24 cellular contexts compared by ENCODE assay signal in genomic region chr17:16121915-16122314, GRCh38.
"Had no signal": no experiment of that assay in that cellular context is flagged by ENCODE, and none has a peak within 500 bp of the region (broad histone marks: within the 10 kb centered on the region; RNA-seq: fewer than 3 reads in every experiment).

No MANE protein-coding gene starts in this region.

- ATAC-seq: activated CD8-positive, alpha-beta T cell treated with anti-CD3 and anti-CD28 coated beads for 36 hours; body of pancreas; lower lobe of right lung; right cardiac atrium; stimulated activated naive CD8-positive, alpha-beta T cell treated with anti-CD3 and anti-CD28 coated beads, Interleukin-15, amount 100 ng/mL, for 72 hours had no signal

- H3K9me3 ChIP-seq: body of pancreas, esophagus muscularis mucosa, lower lobe of right lung, suprapubic skin, transverse colon had no signal

- H3K4me1 Mint-ChIP-seq: activated B cell treated with CpG ODN at 0.5 μM for 24 hours; activated naive CD8-positive, alpha-beta T cell treated with anti-CD3 and anti-CD28 coated beads, Interleukin-2, amount 10 ng/mL, durations not matched to agents 7 days and 5 days; mesothelial cell of epicardium; stimulated activated naive CD8-positive, alpha-beta T cell treated with anti-CD3 and anti-CD28 coated beads, Interleukin-15, amount 100 ng/mL, for 72 hours had no signal

- H3K27ac Mint-ChIP-seq: activated B cell treated with CpG ODN at 0.5 μM for 24 hours; activated CD8-positive, alpha-beta T cell treated with anti-CD3 and anti-CD28 coated beads for 36 hours; activated naive CD8-positive, alpha-beta T cell treated with anti-CD3 and anti-CD28 coated beads, Interleukin-2, amount 10 ng/mL, durations not matched to agents 7 days and 5 days; activated T-cell treated with anti-CD3 and anti-CD28 coated beads, Interleukin-2, amount 50 U/mL, for 24 hours; activated T-helper 2 cell treated with anti-CD3 and anti-CD28 coated beads, Interferon-gamma antibody, Interleukin-2, Interleukin-4, amounts not matched to agents 10 μg/mL and 5 μg/mL and 100 μg/mL, durations not matched to agents 14 hours and 24 hours and 36 hours; mesothelial cell of epicardium; T-helper 2 cell treated with Interferon-gamma antibody and Interleukin-4, amounts not matched to agents 5 μg/mL and 100 μg/mL, for 36 hours had no signal

- DNase-seq: activated B cell treated with CpG ODN at 0.5 μM for 24 hours; activated CD4-positive, alpha-beta T cell treated with anti-CD3 and anti-CD28 coated beads for 4 hours; activated CD8-positive, alpha-beta T cell treated with anti-CD3 and anti-CD28 coated beads for 36 hours; activated naive CD4-positive, alpha-beta T cell treated with Interleukin-2 at 50 U/mL for 16 hours; activated naive CD8-positive, alpha-beta T cell treated with anti-CD3 and anti-CD28 coated beads, Interleukin-2, amount 10 ng/mL, durations not matched to agents 7 days and 5 days; activated T-cell treated with anti-CD3 and anti-CD28 coated beads, Interleukin-2, amount 50 U/mL, for 24 hours; body of pancreas; hippocampal formation; lower lobe of right lung; occipital lobe; right cardiac atrium; small intestine; stimulated activated CD4-positive, alpha-beta T cell treated with anti-CD3 and anti-CD28 coated beads, Interleukin-15, amount 100 ng/mL, for 24 hours; stimulated activated CD4-positive, alpha-beta T cell treated with anti-CD3 and anti-CD28 coated beads, Interleukin-2, amount 100 ng/mL, for 48 hours; stimulated activated naive CD8-positive, alpha-beta T cell treated with anti-CD3 and anti-CD28 coated beads, Interleukin-15, amount 100 ng/mL, for 72 hours; SW 1271; transverse colon had no signal

- H3K27ac ChIP-seq: body of pancreas, coronary artery, lower lobe of right lung, suprapubic skin, transverse colon had no signal

- H3K4me1 ChIP-seq: body of pancreas, lower lobe of right lung, transverse colon had no signal

- H3K4me3 Mint-ChIP-seq: activated B cell treated with CpG ODN at 0.5 μM for 24 hours; activated CD8-positive, alpha-beta T cell treated with anti-CD3 and anti-CD28 coated beads for 36 hours; activated naive CD8-positive, alpha-beta T cell treated with anti-CD3 and anti-CD28 coated beads, Interleukin-2, amount 10 ng/mL, durations not matched to agents 7 days and 5 days; activated T-cell treated with anti-CD3 and anti-CD28 coated beads, Interleukin-2, amount 50 U/mL, for 24 hours; central memory CD8-positive, alpha-beta T cell; mesothelial cell of epicardium; stimulated activated naive CD8-positive, alpha-beta T cell treated with anti-CD3 and anti-CD28 coated beads, Interleukin-15, amount 100 ng/mL, for 72 hours; T-helper 2 cell treated with Interferon-gamma antibody and Interleukin-4, amounts not matched to agents 5 μg/mL and 100 μg/mL, for 36 hours had no signal

- H3K27me3 ChIP-seq: body of pancreas, esophagus muscularis mucosa, suprapubic skin, transverse colon had no signal

- H3K9me3 Mint-ChIP-seq: activated B cell treated with CpG ODN at 0.5 μM for 24 hours; activated CD8-positive, alpha-beta T cell treated with anti-CD3 and anti-CD28 coated beads for 36 hours; activated T-helper 2 cell treated with anti-CD3 and anti-CD28 coated beads, Interferon-gamma antibody, Interleukin-2, Interleukin-4, amounts not matched to agents 10 μg/mL and 5 μg/mL and 100 μg/mL, durations not matched to agents 14 hours and 24 hours and 36 hours; central memory CD8-positive, alpha-beta T cell; stimulated activated naive CD8-positive, alpha-beta T cell treated with anti-CD3 and anti-CD28 coated beads, Interleukin-15, amount 100 ng/mL, for 72 hours had no signal

- H3K27me3 Mint-ChIP-seq: activated B cell treated with CpG ODN at 0.5 μM for 24 hours; activated CD8-positive, alpha-beta T cell treated with anti-CD3 and anti-CD28 coated beads for 36 hours; activated naive CD8-positive, alpha-beta T cell treated with anti-CD3 and anti-CD28 coated beads, Interleukin-2, amount 10 ng/mL, durations not matched to agents 7 days and 5 days; activated T-cell treated with anti-CD3 and anti-CD28 coated beads, Interleukin-2, amount 50 U/mL, for 24 hours; central memory CD8-positive, alpha-beta T cell; stimulated activated naive CD8-positive, alpha-beta T cell treated with anti-CD3 and anti-CD28 coated beads, Interleukin-15, amount 100 ng/mL, for 72 hours had no signal

- H3K4me3 ChIP-seq: body of pancreas, coronary artery, esophagus muscularis mucosa, lower lobe of right lung, suprapubic skin, transverse colon had no signal
